ENCODE assay signal across 11 cellular contexts in the genomic region with DNA sequence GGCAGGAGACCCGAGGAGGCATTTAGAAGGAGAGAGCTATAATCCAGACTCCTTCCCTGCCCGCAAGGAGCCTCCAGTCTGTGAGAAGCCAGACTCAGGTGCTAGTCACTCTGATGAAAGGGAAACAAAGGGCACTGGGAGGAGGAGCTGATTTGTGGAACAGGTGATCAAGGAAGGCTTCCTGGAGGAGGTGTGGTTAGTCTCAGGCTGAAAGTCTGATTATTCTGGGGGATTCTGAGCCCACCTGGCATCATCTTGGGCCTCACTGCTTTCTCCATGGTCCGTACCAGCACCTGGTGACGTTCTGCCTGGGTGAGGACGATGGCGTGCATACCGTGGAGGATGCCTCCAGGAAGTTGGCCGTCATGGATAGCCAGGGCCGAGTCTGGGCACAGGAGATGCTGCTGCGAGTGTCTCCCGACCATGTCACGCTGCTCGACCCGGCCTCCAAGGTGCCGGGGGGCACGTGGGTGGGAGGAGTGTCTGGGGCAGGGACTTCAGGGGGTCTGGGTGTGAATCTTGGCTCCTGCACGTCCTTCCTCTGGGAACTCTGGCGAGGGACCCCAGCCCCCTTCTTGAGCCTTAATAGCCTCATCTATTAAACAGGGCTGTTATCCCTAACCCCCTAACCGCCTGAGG. TPM values are rescaled to one million over a fixed set of nuclear protein-coding genes. Genes with fewer than 3 reads are reported as not detected.
DNase-seq lines count a peak whose midpoint lies in the region; ATAC-seq and TF ChIP-seq lines count a peak whose summit lies in the region.
"Had no signal": no experiment of that assay in that cellular context is flagged by ENCODE, and none has a peak within 500 bp of the region (broad histone marks: within the 10 kb centered on the region; RNA-seq: fewer than 3 reads in every experiment).

No MANE protein-coding gene starts in this region.

- no peak for TF ChIP-seq CTCF in type B pancreatic cell (conservative IDR thresholded peaks at IDR 0.05)

- H3K4me3 ChIP-seq in iPS-18c (ENCODE audit: insufficient read depth, low read depth, low read length), result peak overlapping the region; percentile 46; the same call in 1 of the 2 replicates

- H3K9me3 Mint-ChIP-seq in stimulated activated naive CD8-positive, alpha-beta T cell treated with anti-CD3 and anti-CD28 coated beads, Interleukin-15, amount 100 ng/mL, for 72 hours, result peaks cover 3 to 12% of the 10 kb centered on the region in 2 donors
- H3K9me3 Mint-ChIP-seq in activated T-helper 17 cell treated with anti-CD3 and anti-CD28 coated beads, Interleukin-2, amount 50 U/mL, for 72 hours, result no peaks in the 10 kb centered on the region
- H3K9me3 Mint-ChIP-seq in type B pancreatic cell, result no peaks in the 10 kb centered on the region
- H3K9me3 Mint-ChIP-seq in activated T-cell treated with anti-CD3 and anti-CD28 coated beads, Interleukin-2, amount 50 U/mL, for 4 hours, result no peaks in the 10 kb centered on the region

- DNase-seq in stimulated activated naive CD8-positive, alpha-beta T cell treated with anti-CD3 and anti-CD28 coated beads, Interleukin-15, amount 100 ng/mL, for 72 hours, result no peak
- DNase-seq in stimulated activated naive CD8-positive, alpha-beta T cell treated with anti-CD3 and anti-CD28 coated beads, Interleukin-15, Interleukin-2, amounts not matched to agents 100 U/mL and 50 U/mL, for 24 hours, result no peak
- DNase-seq in type B pancreatic cell (ENCODE audit: extremely low spot score, unreplicated experiment) (no peak), NCI-H128 (lab: John Stamatoyannopoulos, UW; ENCODE audit: unreplicated experiment) (no peak), amygdala (lab: John Stamatoyannopoulos, UW) (no peak)
- DNase-seq in activated T-cell treated with anti-CD3 and anti-CD28 coated beads, Interleukin-2, amount 50 U/mL, for 4 hours, result no peak
- DNase-seq: amniotic stem cell had no signal

- H3K4me3 Mint-ChIP-seq in stimulated activated naive CD8-positive, alpha-beta T cell treated with anti-CD3 and anti-CD28 coated beads, Interleukin-15, amount 100 ng/mL, for 72 hours, result peak overlapping the region; percentile 47 to 88
- peak overlapping the region; percentile 77 for H3K4me3 Mint-ChIP-seq in activated T-helper 17 cell treated with anti-CD3 and anti-CD28 coated beads, Interleukin-2, amount 50 U/mL, for 72 hours
- H3K4me3 Mint-ChIP-seq in type B pancreatic cell, result peak overlapping the region; percentile 86
- no peak overlapping the region for H3K4me3 Mint-ChIP-seq in activated T-cell treated with anti-CD3 and anti-CD28 coated beads, Interleukin-2, amount 50 U/mL, for 4 hours

- H3K4me1 Mint-ChIP-seq in stimulated activated naive CD8-positive, alpha-beta T cell treated with anti-CD3 and anti-CD28 coated beads, Interleukin-15, amount 100 ng/mL, for 72 hours, result peaks cover 47% of the 10 kb centered on the region
- H3K4me1 Mint-ChIP-seq in activated T-helper 17 cell treated with anti-CD3 and anti-CD28 coated beads, Interleukin-2, amount 50 U/mL, for 72 hours, result peaks cover 8% of the 10 kb centered on the region
- H3K4me1 Mint-ChIP-seq in type B pancreatic cell (ENCODE audit: unreplicated experiment), result peaks cover 12% of the 10 kb centered on the region
- peaks cover 19% of the 10 kb centered on the region for H3K4me1 Mint-ChIP-seq in activated T-cell treated with anti-CD3 and anti-CD28 coated beads, Interleukin-2, amount 50 U/mL, for 4 hours (ENCODE audit: low read depth)

- no peaks in the 10 kb centered on the region for H3K36me3 Mint-ChIP-seq in activated T-helper 17 cell treated with anti-CD3 and anti-CD28 coated beads, Interleukin-2, amount 50 U/mL, for 72 hours (ENCODE audit: low read depth)
- peaks cover 4% of the 10 kb centered on the region for H3K36me3 Mint-ChIP-seq in type B pancreatic cell
- no peaks in the 10 kb centered on the region for H3K36me3 Mint-ChIP-seq in activated T-cell treated with anti-CD3 and anti-CD28 coated beads, Interleukin-2, amount 50 U/mL, for 4 hours (ENCODE audit: insufficient read depth)

- peaks cover 2% of the 10 kb centered on the region for H3K9me3 ChIP-seq in iPS-18c (ENCODE audit: control insufficient read depth, insufficient read depth, low read length)

- H3K27me3 Mint-ChIP-seq in stimulated activated naive CD8-positive, alpha-beta T cell treated with anti-CD3 and anti-CD28 coated beads, Interleukin-15, amount 100 ng/mL, for 72 hours, result peaks cover 71% of the 10 kb centered on the region
- peaks cover 21% of the 10 kb centered on the region for H3K27me3 Mint-ChIP-seq in activated T-helper 17 cell treated with anti-CD3 and anti-CD28 coated beads, Interleukin-2, amount 50 U/mL, for 72 hours
- H3K27me3 Mint-ChIP-seq in type B pancreatic cell, result peaks cover 69% of the 10 kb centered on the region
- H3K27me3 Mint-ChIP-seq in activated T-cell treated with anti-CD3 and anti-CD28 coated beads, Interleukin-2, amount 50 U/mL, for 4 hours (ENCODE audit: low read depth), result peaks cover 48% of the 10 kb centered on the region

- H3K27ac Mint-ChIP-seq in stimulated activated naive CD8-positive, alpha-beta T cell treated with anti-CD3 and anti-CD28 coated beads, Interleukin-15, amount 100 ng/mL, for 72 hours, result no peak overlapping the region
- no peak overlapping the region for H3K27ac Mint-ChIP-seq in activated T-helper 17 cell treated with anti-CD3 and anti-CD28 coated beads, Interleukin-2, amount 50 U/mL, for 72 hours
- H3K27ac Mint-ChIP-seq in type B pancreatic cell, result peak overlapping the region; percentile 87

- no peak for ATAC-seq in stimulated activated naive CD8-positive, alpha-beta T cell treated with anti-CD3 and anti-CD28 coated beads, Interleukin-15, amount 100 ng/mL, for 72 hours
- ATAC-seq in stimulated activated naive CD8-positive, alpha-beta T cell treated with anti-CD3 and anti-CD28 coated beads, Interleukin-15, Interleukin-2, amounts not matched to agents 100 U/mL and 50 U/mL, for 24 hours, result no peak
- no peak for ATAC-seq in activated T-helper 17 cell treated with anti-CD3 and anti-CD28 coated beads, Interleukin-2, amount 50 U/mL, for 72 hours (replicated peaks)
- no peak for ATAC-seq in activated T-cell treated with anti-CD3 and anti-CD28 coated beads, Interleukin-2, amount 50 U/mL, for 4 hours

RNA-seq across cellular contexts. Expression of a gene that starts 3.9 kb away (rescaled TPM):
- 1 to 10 TPM; 1.4 to 2.1 TPM for total RNA-seq in activated T-helper 17 cell treated with anti-CD3 and anti-CD28 coated beads, Interleukin-2, amount 50 U/mL, for 72 hours
- total RNA-seq in type B pancreatic cell (ENCODE audit: low replicate concordance), result 54.0 and 116 TPM in 2 replicates
- 1 to 10 TPM in 1 of 3 donors, under 1 TPM in 2; 0.53 to 1.2 (median 0.87) TPM for total RNA-seq in activated T-cell treated with anti-CD3 and anti-CD28 coated beads, Interleukin-2, amount 50 U/mL, for 4 hours

RNA-seq across cellular contexts. Expression of a gene that starts 16.6 kb away (rescaled TPM):
- total RNA-seq in activated T-helper 17 cell treated with anti-CD3 and anti-CD28 coated beads, Interleukin-2, amount 50 U/mL, for 72 hours, result 10 to 100 TPM; 20.4 to 25.0 TPM
- 37.9 and 74.9 TPM in 2 replicates for total RNA-seq in type B pancreatic cell (ENCODE audit: low replicate concordance)
- 10 to 100 TPM; 19.2 to 40.7 (median 19.5) TPM for total RNA-seq in activated T-cell treated with anti-CD3 and anti-CD28 coated beads, Interleukin-2, amount 50 U/mL, for 4 hours

RNA-seq across cellular contexts. Expression of a gene that starts 37.9 kb away (rescaled TPM):
- total RNA-seq in activated T-helper 17 cell treated with anti-CD3 and anti-CD28 coated beads, Interleukin-2, amount 50 U/mL, for 72 hours, result 10 to 100 TPM; 74.5 to 94.8 TPM
- total RNA-seq in type B pancreatic cell (ENCODE audit: low replicate concordance), result 102 and 113 TPM in 2 replicates
- 100 to 1,000 TPM in 2 of 3 donors, 10 to 100 TPM in 1; 95.6 to 105 (median 104) TPM for total RNA-seq in activated T-cell treated with anti-CD3 and anti-CD28 coated beads, Interleukin-2, amount 50 U/mL, for 4 hours

RNA-seq across cellular contexts. Expression of a gene that starts 41.5 kb away (rescaled TPM):
- under 1 TPM; 0.13 to 0.69 TPM for total RNA-seq in activated T-helper 17 cell treated with anti-CD3 and anti-CD28 coated beads, Interleukin-2, amount 50 U/mL, for 72 hours
- total RNA-seq in type B pancreatic cell (ENCODE audit: low replicate concordance), result 0.22 and 0.93 TPM in 2 replicates
- under 1 TPM in 2 of 3 donors, not detected in 1; 0.26 to 0.53 TPM for total RNA-seq in activated T-cell treated with anti-CD3 and anti-CD28 coated beads, Interleukin-2, amount 50 U/mL, for 4 hours
- total RNA-seq: M059J, subcutaneous adipose tissue had no signal

Comparison
In these comparisons a context has a peak if more than half of its experiments do, and no peak if none do; other contexts are left out.
1. RNA of a gene that starts 3.9 kb away (total RNA-seq): 54.0 to 116 TPM in type B pancreatic cell; 1.4 to 2.1 TPM in activated T-helper 17 cell treated with anti-CD3 and anti-CD28 coated beads, Interleukin-2, amount 50 U/mL, for 72 hours and 0.53 to 1.2 TPM in activated T-cell treated with anti-CD3 and anti-CD28 coated beads, Interleukin-2, amount 50 U/mL, for 4 hours; every median in the first group is over 10 times any median in the second.